In genomic region chr6:28303570-28303969, GRCh38 we compare ENCODE assay signal across 14 cellular contexts. TPM values are rescaled to one million over a fixed set of nuclear protein-coding genes. Genes with fewer than 3 reads are reported as not detected.
DNase-seq lines count a peak whose midpoint lies in the region; ATAC-seq and TF ChIP-seq lines count a peak whose summit lies in the region.
"Had no signal": no experiment of that assay in that cellular context is flagged by ENCODE, and none has a peak within 500 bp of the region (broad histone marks: within the 10 kb centered on the region; RNA-seq: fewer than 3 reads in every experiment).

No MANE protein-coding gene starts in this region.

- POLR2A ChIA-PET in GM10248 (lab: Yijun Ruan, JAX), result no interaction called here

- no peak overlapping the region for H3K27ac Mint-ChIP-seq in Calu3 (ENCODE audit: unreplicated experiment)
- H3K27ac Mint-ChIP-seq: mesothelial cell of epicardium had no signal

- TF ChIP-seq CTCF in GM10248 (IDR thresholded peaks at IDR 0.05; ENCODE audit: control extremely low read depth, extremely low read depth, low read depth, missing control alignments) (no peak), Calu3 (IDR thresholded peaks at IDR 0.05; ENCODE audit: unreplicated experiment) (no peak)

- H3K9me3 Mint-ChIP-seq in Calu3 (ENCODE audit: low read depth, unreplicated experiment), result peaks cover 5% of the 10 kb centered on the region

- H3K4me3 Mint-ChIP-seq in Calu3 (ENCODE audit: low read depth, unreplicated experiment), result no peak overlapping the region
- H3K4me3 Mint-ChIP-seq: mesothelial cell of epicardium had no signal

- ATAC-seq in GM18870 (IDR thresholded peaks at IDR 0.05; ENCODE audit: unreplicated experiment) (peak; percentile 87), GM21717 (IDR thresholded peaks at IDR 0.05; ENCODE audit: unreplicated experiment) (peak; percentile 82), HG03439 (IDR thresholded peaks at IDR 0.05; ENCODE audit: unreplicated experiment) (peak; percentile 70)

- H3K4me1 Mint-ChIP-seq in Calu3 (ENCODE audit: low read depth, unreplicated experiment), result no peaks in the 10 kb centered on the region
- H3K4me1 Mint-ChIP-seq: mesothelial cell of epicardium had no signal

- BruUV-seq in Calu3 (replicated peaks; lab: Mats Ljungman, UMichigan), result no TSS peak

- CTCF ChIA-PET in GM10248 (lab: Yijun Ruan, JAX), result no interaction called here
- CTCF ChIA-PET in Calu3 (lab: Charles Lee), result no interaction called here

- no peaks in the 10 kb centered on the region for H3K27me3 Mint-ChIP-seq in Calu3 (ENCODE audit: unreplicated experiment)

- no peaks in the 10 kb centered on the region for H3K36me3 Mint-ChIP-seq in Calu3 (ENCODE audit: insufficient read depth, unreplicated experiment)

- intact Hi-C loops in Calu3 (cut with micrococcal nuclease; ENCODE audit: unreplicated experiment), result no loop called here

- DNase-seq in GM10248 (ENCODE audit: extremely low spot score), result peak; percentile 40
- DNase-seq in NCI-H1417 (lab: John Stamatoyannopoulos, UW), result no peak
- DNase-seq in NCI-H345 (lab: John Stamatoyannopoulos, UW), result no peak
- no peak for DNase-seq in Calu3
- no peak for DNase-seq in DMS114 treated with DMSO at 0.1 percent for 48 hours (lab: John Stamatoyannopoulos, UW; ENCODE audit: unreplicated experiment)
- DNase-seq: activated CD4-positive, alpha-beta T cell treated with anti-CD3 and anti-CD28 coated beads for 1 hour; C1 segment of cervical spinal cord had no signal

RNA-seq across cellular contexts. Expression of gene PGBD1, which starts 22.2 kb away (rescaled TPM):
- 3.1 and 4.9 TPM in 2 replicates for total RNA-seq in Calu3 (2022)

RNA-seq across cellular contexts. Expression of gene ZSCAN31, which starts 32.4 kb away (rescaled TPM):
- total RNA-seq in Calu3 (2022), result 4.9 and 5.8 TPM in 2 replicates

RNA-seq across cellular contexts. Expression of gene ZSCAN26, which starts 36.6 kb away (rescaled TPM):
- total RNA-seq in Calu3 (2022), result 13.1 and 14.2 TPM in 2 replicates

RNA-seq across cellular contexts. Expression of gene NKAPL, which starts 44.5 kb away (rescaled TPM):
- not detected in 2 replicates for total RNA-seq in Calu3 (2022)
- total RNA-seq: astrocyte, mesothelial cell of epicardium, NCI-H460, SK-MEL-5 had no signal

RNA-seq across cellular contexts. Expression of gene ZKSCAN3, which starts 46.2 kb away (rescaled TPM):
- total RNA-seq in Calu3 (2022), result 7.3 and 7.8 TPM in 2 replicates
